ENCODE assay signal across 18 cellular contexts in genomic region chr1:66951513-66951912, GRCh38. TPM values are rescaled to one million over a fixed set of nuclear protein-coding genes. Genes with fewer than 3 reads are reported as not detected.
DNase-seq lines count a peak whose midpoint lies in the region; ATAC-seq and TF ChIP-seq lines count a peak whose summit lies in the region.
"Had no signal": no experiment of that assay in that cellular context is flagged by ENCODE, and none has a peak within 500 bp of the region (broad histone marks: within the 10 kb centered on the region; RNA-seq: fewer than 3 reads in every experiment).

No MANE protein-coding gene starts in this region.

- no peaks in the 10 kb centered on the region; the same call in 1 of the 2 replicates for H3K27me3 Mint-ChIP-seq in HFFc6 (ENCODE audit: insufficient read depth)
- H3K27me3 Mint-ChIP-seq: central memory CD8-positive, alpha-beta T cell had no signal

- peak overlapping the region; percentile 70 for H3K4me3 Mint-ChIP-seq in HFFc6
- H3K4me3 Mint-ChIP-seq: activated naive CD4-positive, alpha-beta T cell treated with anti-CD3 and anti-CD28 coated beads for 36 hours; central memory CD8-positive, alpha-beta T cell had no signal

- no peaks in the 10 kb centered on the region for H3K27me3 ChIP-seq in foreskin keratinocyte
- no peaks in the 10 kb centered on the region for H3K27me3 ChIP-seq in dorsolateral prefrontal cortex
- H3K27me3 ChIP-seq: suprapubic skin had no signal

- H3K9me3 Mint-ChIP-seq in HFFc6, result no peaks in the 10 kb centered on the region
- H3K9me3 Mint-ChIP-seq: activated naive CD4-positive, alpha-beta T cell treated with anti-CD3 and anti-CD28 coated beads for 36 hours; central memory CD8-positive, alpha-beta T cell had no signal

- ATAC-seq in foreskin keratinocyte, result peak; percentile 70
- ATAC-seq: activated CD4-positive, CD25-positive, alpha-beta regulatory T cell treated with anti-CD3 and anti-CD28 coated beads, Interleukin-2, amount 50 U/mL, for 24 hours had no signal

- H3K27ac ChIP-seq in foreskin keratinocyte (no peak overlapping the region), dorsolateral prefrontal cortex (no peak overlapping the region)
- H3K27ac ChIP-seq: suprapubic skin had no signal

- H3K4me1 ChIP-seq in foreskin keratinocyte, result no peaks in the 10 kb centered on the region
- H3K4me1 ChIP-seq: suprapubic skin had no signal

- H3K4me1 Mint-ChIP-seq in HFFc6 (ENCODE audit: low read depth), result peaks cover 61% of the 10 kb centered on the region

- intact Hi-C loops in dorsolateral prefrontal cortex (cut with DNase I), result no loop called here

- H3K36me3 Mint-ChIP-seq in HFFc6 (ENCODE audit: low read depth), result peaks cover 70% of the 10 kb centered on the region

- H3K4me3 ChIP-seq in dorsolateral prefrontal cortex, result no peak overlapping the region
- H3K4me3 ChIP-seq: suprapubic skin had no signal

- DNase-seq in A172 (ENCODE audit: low spot score), result peak; percentile 70
- peak; percentile 83 for DNase-seq in HFFc6
- DNase-seq in amniotic stem cell (lab: John Stamatoyannopoulos, UW), result peak; percentile 54
- DNase-seq in foreskin keratinocyte, result peak; percentile 57 to 80
- no peak for DNase-seq in dorsolateral prefrontal cortex
- DNase-seq in RKO (ENCODE audit: low spot score), result no peak
- DNase-seq in NCI-H1417 (lab: John Stamatoyannopoulos, UW), result no peak
- DNase-seq in AML-193 (lab: John Stamatoyannopoulos, UW), result no peak
- DNase-seq: ACHN; activated CD8-positive, alpha-beta memory T cell treated with anti-CD3 and anti-CD28 coated beads, Interleukin-2, amount 50 U/mL, for 4 hours; activated naive CD4-positive, alpha-beta T cell treated with anti-CD3 and anti-CD28 coated beads for 36 hours; Karpas-422; NCI-H2029; NCI-H526 treated with DMSO at 0.1 percent for 48 hours; T-helper 1 cell had no signal

- H3K27ac Mint-ChIP-seq in HFFc6, result peak overlapping the region; percentile 83
- H3K27ac Mint-ChIP-seq: activated naive CD4-positive, alpha-beta T cell treated with anti-CD3 and anti-CD28 coated beads for 36 hours had no signal

- TF ChIP-seq CTCF in HFFc6 (IDR thresholded peaks at IDR 0.05), result no peak
- no peak for TF ChIP-seq CTCF in foreskin keratinocyte (conservative IDR thresholded peaks at IDR 0.05)
- TF ChIP-seq CTCF in dorsolateral prefrontal cortex (IDR thresholded peaks at IDR 0.05 in 54 of 56, conservative IDR thresholded peaks at IDR 0.05 in 2 of 56; ENCODE audit: low read depth in 1 of 56, partially characterized antibody in 56 of 56), result no peak

RNA-seq across cellular contexts. Expression of gene MIER1, which starts 26.7 kb away (rescaled TPM):
- total RNA-seq in A172 (2014; rRNA removed; shearing (Covaris generic)), result 36.1 and 41.1 TPM in 2 replicates
- total RNA-seq in HFFc6 (2021; fragmentation: NEBNext Ultra II Directional; extraction: Animal tissue kit (Norgen Biotek cat#: 25700)), result 10 to 100 TPM; 28.0 to 37.5 (median 33.7) TPM
- total RNA-seq in foreskin keratinocyte, result 30.9 and 31.7 TPM in 2 replicates
- polyA plus RNA-seq in foreskin keratinocyte, result 8.5 and 10.0 TPM in 2 replicates
- 10 to 100 TPM; 25.1 to 40.5 (median 32.1) TPM for total RNA-seq in dorsolateral prefrontal cortex

RNA-seq across cellular contexts. Expression of gene DNAI4, which starts 26.9 kb away (rescaled TPM):
- 0.93 and 1.5 TPM in 2 replicates for total RNA-seq in A172 (2014; rRNA removed; shearing (Covaris generic))
- 1 to 10 TPM; 1.3 to 4.3 (median 3.4) TPM for total RNA-seq in HFFc6 (2021; fragmentation: NEBNext Ultra II Directional; extraction: Animal tissue kit (Norgen Biotek cat#: 25700))
- 2.1 and 2.2 TPM in 2 replicates for total RNA-seq in foreskin keratinocyte
- polyA plus RNA-seq in foreskin keratinocyte, result 0.70 and 1.3 TPM in 2 replicates
- 10 to 100 TPM; 17.6 to 69.1 (median 35.3) TPM for total RNA-seq in dorsolateral prefrontal cortex

Comparison
In these comparisons a context has a peak if more than half of its experiments do, and no peak if none do; other contexts are left out.
1. DNase-seq: peak in A172 (single experiment), HFFc6 (single experiment), amniotic stem cell (single experiment) and foreskin keratinocyte (2 of 2); none in dorsolateral prefrontal cortex (0 of 10), RKO (single experiment), NCI-H1417 (0 of 3) and AML-193 (0 of 2).